8 cellular contexts compared by ENCODE assay signal in the genomic region with DNA sequence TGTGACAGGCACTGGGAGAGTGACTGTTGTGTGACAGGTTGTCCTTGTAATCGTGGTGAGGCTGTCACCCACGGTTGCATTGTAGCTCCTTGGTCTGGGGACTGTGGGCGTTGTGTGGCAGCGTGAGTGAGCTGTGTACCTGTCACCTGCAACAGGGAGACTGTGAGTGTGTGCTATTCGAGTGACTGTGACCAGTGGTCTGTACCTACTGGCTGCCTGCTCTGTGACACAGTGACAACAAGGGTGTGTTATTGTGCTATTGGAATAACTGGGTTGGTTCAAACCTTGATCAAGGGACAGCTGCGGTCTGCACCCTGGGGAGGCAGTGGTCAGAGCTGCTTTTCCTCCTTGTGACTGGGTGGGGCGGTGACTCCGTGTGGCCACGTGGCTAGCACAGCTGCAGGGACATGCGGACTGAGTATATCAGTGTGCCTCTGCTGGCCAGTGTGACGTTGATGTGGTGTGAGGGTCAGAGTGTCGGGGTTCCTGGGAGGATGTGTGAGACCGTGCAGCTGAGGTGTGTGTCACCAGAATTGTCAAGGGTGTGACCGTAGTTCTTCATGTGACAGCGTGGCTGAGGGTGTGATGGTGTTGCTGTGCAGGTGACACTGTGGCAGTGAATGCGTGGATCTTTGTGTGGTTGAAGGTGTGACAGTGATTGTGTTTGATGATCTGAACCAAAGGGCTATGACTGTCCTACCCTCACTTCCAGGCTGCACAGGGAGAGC. TPM values are rescaled to one million over a fixed set of nuclear protein-coding genes. Genes with fewer than 3 reads are reported as not detected.
A peak's percentile ranks its signal among the peaks of the same experiment; 100 is the strongest.
DNase-seq lines count a peak whose midpoint lies in the region; ATAC-seq and TF ChIP-seq lines count a peak whose summit lies in the region.

No MANE protein-coding gene starts in this region.

- H3K79me2 ChIP-seq in fibroblast of lung (ENCODE audit: control insufficient read depth, insufficient read depth, low read length) = no peaks in the 10 kb centered on the region
- no peaks in the 10 kb centered on the region for H3K79me2 ChIP-seq in trophoblast cell (ENCODE audit: control insufficient read depth, insufficient read depth, low read length, poor library complexity)

- no peak for ATAC-seq in GM18861 (IDR thresholded peaks at IDR 0.05; ENCODE audit: unreplicated experiment)

- H3K27me3 ChIP-seq in fibroblast of lung (ENCODE audit: control insufficient read depth, insufficient read depth, low read length) = no peaks in the 10 kb centered on the region
- peaks cover 18% of the 10 kb centered on the region for H3K27me3 ChIP-seq in trophoblast cell (ENCODE audit: insufficient read depth, low read length)
- peaks cover 0 to 41% (median 0%) of the 10 kb centered on the region in 7 donors for H3K27me3 ChIP-seq in spleen (replicated peaks in 1 of 7)

- no peak overlapping the region for H3K4ac ChIP-seq in trophoblast cell (ENCODE audit: low read depth, low read length)

- no peak overlapping the region for H3K23ac ChIP-seq in trophoblast cell (ENCODE audit: low read length)

- no peak overlapping the region for H2AK5ac ChIP-seq in trophoblast cell (ENCODE audit: low read length)

- no peak overlapping the region for H4K8ac ChIP-seq in trophoblast cell (ENCODE audit: low read depth, low read length)

- no peaks in the 10 kb centered on the region for H3K79me1 ChIP-seq in trophoblast cell (ENCODE audit: low read length)

- H3K4me1 ChIP-seq in fibroblast of lung (ENCODE audit: control insufficient read depth, extremely low read depth, insufficient read depth, low read length) (peaks cover 11% of the 10 kb centered on the region), trophoblast cell (ENCODE audit: control insufficient read depth in 1 of 2, insufficient read depth in 2 of 2, low read length in 2 of 2) (no peaks in the 10 kb centered on the region), spleen (peaks cover 0 to 29% (median 14%) of the 10 kb centered on the region in 6 donors)

- no peak overlapping the region for H3K27ac ChIP-seq in fibroblast of lung (ENCODE audit: insufficient read depth, low read length)
- H3K27ac ChIP-seq in trophoblast cell (ENCODE audit: low read depth, low read length) = no peak overlapping the region
- no peak overlapping the region for H3K27ac ChIP-seq in spleen

- H4K20me1 ChIP-seq in fibroblast of lung (ENCODE audit: control insufficient read depth, extremely low read depth, insufficient read depth, low read length) = no peaks in the 10 kb centered on the region

- H2BK120ac ChIP-seq in trophoblast cell (ENCODE audit: insufficient read depth, low read length, poor library complexity) = no peak overlapping the region

- no peak overlapping the region for H4K91ac ChIP-seq in trophoblast cell (ENCODE audit: low read depth, low read length)

- H4K12ac ChIP-seq in trophoblast cell (ENCODE audit: low read depth, low read length) = no peak overlapping the region

- in situ Hi-C loops in KBM-7 (cut with MboI; ENCODE audit: low pct_unique_long_range_greater_than_20kb, low sequenced_read_pairs) = loop anchor here (25.0 kb wide), 1 partner anchor 102 kb away; no protein-coding TSS in a partner anchor

- intact Hi-C loops in spleen (cut with DNase I; ENCODE audit: low total_unique reads) = loop anchor here (10.0 kb wide), 1 partner anchor 50 kb away; no protein-coding TSS in a partner anchor

- H3K9me3 ChIP-seq in fibroblast of lung (ENCODE audit: control insufficient read depth, insufficient read depth, low read depth, low read length) (no peaks in the 10 kb centered on the region), trophoblast cell (ENCODE audit: insufficient read depth, low read depth, low read length) (peaks cover 21% of the 10 kb centered on the region), spleen (no peaks in the 10 kb centered on the region)

- H3K14ac ChIP-seq in trophoblast cell (ENCODE audit: low read length) = no peak overlapping the region

- no peak overlapping the region for H2BK12ac ChIP-seq in trophoblast cell (ENCODE audit: low read length)

- H3K36me3 ChIP-seq in fibroblast of lung (ENCODE audit: control insufficient read depth, insufficient read depth, low read length) (no peaks in the 10 kb centered on the region), trophoblast cell (ENCODE audit: control insufficient read depth in 1 of 2, insufficient read depth in 2 of 2, low read length in 2 of 2) (no peaks in the 10 kb centered on the region), spleen (no peaks in the 10 kb centered on the region)

- H3K4me3 ChIP-seq in fibroblast of lung (replicated peaks in 1 of 4; ENCODE audit: control extremely low read depth in 1 of 4, insufficient read depth in 1 of 4, low read depth in 3 of 4, low read length in 4 of 4) (no peak overlapping the region), trophoblast cell (ENCODE audit: low read depth, low read length) (no peak overlapping the region), spleen (no peak overlapping the region)

- peak; percentile 76 for DNase-seq in COLO668 (lab: John Stamatoyannopoulos, UW; ENCODE audit: unreplicated experiment)
- DNase-seq in NCI-H1417 (lab: John Stamatoyannopoulos, UW) = peak; percentile 2 to 78 (median 63)
- peak; percentile 56 to 79 for DNase-seq in fibroblast of lung (ENCODE audit: low read depth in 2 of 2)
- DNase-seq in trophoblast cell = peak; percentile 8 to 24
- DNase-seq in spleen = no peak
- no peak for DNase-seq in KBM-7
- DNase-seq in KG1 (lab: John Stamatoyannopoulos, UW) = no peak

- H3K9ac ChIP-seq in fibroblast of lung (ENCODE audit: insufficient read depth, low read length) (no peak overlapping the region), trophoblast cell (ENCODE audit: low read length) (no peak overlapping the region)

- H2BK5ac ChIP-seq in trophoblast cell (ENCODE audit: low read depth, low read length, poor library complexity) = no peak overlapping the region

- no peak overlapping the region for H3K4me2 ChIP-seq in fibroblast of lung (ENCODE audit: extremely low read depth, insufficient read depth, low read length)
- no peak overlapping the region for H3K4me2 ChIP-seq in trophoblast cell (ENCODE audit: low read length)

- no peak for TF ChIP-seq POLR2A in spleen (IDR thresholded peaks at IDR 0.05)

- no peak overlapping the region for H3K18ac ChIP-seq in trophoblast cell (ENCODE audit: low read length)

- H2AFZ ChIP-seq in fibroblast of lung (ENCODE audit: low read length) (no peak overlapping the region), trophoblast cell (ENCODE audit: insufficient read depth, low read length, poor library complexity) (no peak overlapping the region)

- TF ChIP-seq CTCF in fibroblast of lung (conservative IDR thresholded peaks at IDR 0.05 in 1 of 2, IDR thresholded peaks at IDR 0.05 in 1 of 2; ENCODE audit: low read depth in 1 of 2, low read length in 2 of 2) = no peak
- TF ChIP-seq CTCF in spleen (IDR thresholded peaks at IDR 0.05 in 8 of 11, conservative IDR thresholded peaks at IDR 0.05 in 3 of 11) = no peak

- WGBS in trophoblast cell (ENCODE audit: extremely low coverage, insufficient coverage, insufficient read length) = no CpG with 5 or more reads among the region's 16 CpGs
- WGBS in spleen, 5 donors = 42 to 61% (median 57%) methylated on average over 16 of the region's 16 CpGs

RNA-seq across cellular contexts. Expression of a gene that starts 10.1 kb away (rescaled TPM):
- 55.2 and 74.8 TPM in 2 replicates for total RNA-seq in fibroblast of lung
- 35.7 and 75.9 TPM in 2 replicates for polyA plus RNA-seq in fibroblast of lung
- 139 and 196 TPM in 2 replicates for polyA plus RNA-seq in fibroblast of lung (2012)
- polyA minus RNA-seq in fibroblast of lung (ENCODE audit: low replicate concordance) = 272 and 385 TPM in 2 replicates
- 0.03 and 0.04 TPM in 2 replicates for polyA plus RNA-seq in trophoblast cell (2013)
- total RNA-seq in spleen = 10 to 100 TPM; 12.3 to 41.4 (median 26.7) TPM
- polyA plus RNA-seq in spleen = 1 to 10 TPM; 1.1 to 7.7 (median 1.5) TPM

RNA-seq across cellular contexts. Expression of a gene that starts 15.8 kb away (rescaled TPM):
- total RNA-seq in fibroblast of lung (not detected in 2 replicates), spleen (not detected)
- polyA plus RNA-seq in fibroblast of lung (0.03 TPM in 1 of 2 replicates, not detected in the other), spleen (not detected)
- polyA plus RNA-seq in fibroblast of lung (2012) = not detected in 2 replicates
- polyA minus RNA-seq in fibroblast of lung (ENCODE audit: low replicate concordance) = not detected in 2 replicates
- polyA plus RNA-seq in trophoblast cell (2013) = 0.03 TPM in 2 replicates

RNA-seq across cellular contexts. Expression of a gene that starts 28.2 kb away (rescaled TPM):
- total RNA-seq in fibroblast of lung (17.7 and 19.7 TPM in 2 replicates), spleen (10 to 100 TPM; 12.8 to 33.4 (median 15.8) TPM)
- polyA plus RNA-seq in fibroblast of lung (19.5 and 28.2 TPM in 2 replicates), spleen (10 to 100 TPM; 39.7 to 47.9 (median 40.8) TPM)
- 51.3 and 70.6 TPM in 2 replicates for polyA plus RNA-seq in fibroblast of lung (2012)
- 2.0 and 6.3 TPM in 2 replicates for polyA minus RNA-seq in fibroblast of lung (ENCODE audit: low replicate concordance)
- 35.0 and 36.2 TPM in 2 replicates for polyA plus RNA-seq in trophoblast cell (2013)

RNA-seq across cellular contexts. Expression of a gene that starts 39.6 kb away (rescaled TPM):
- total RNA-seq in fibroblast of lung (51.1 and 72.2 TPM in 2 replicates), spleen (100 to 1,000 TPM in 1 of 7 donors, 10 to 100 TPM in 6; 80.4 to 109 (median 90.8) TPM)
- polyA plus RNA-seq in fibroblast of lung (46.2 and 62.5 TPM in 2 replicates), spleen (100 to 1,000 TPM in 2 of 3 donors, 10 to 100 TPM in 1; 88.6 to 134 (median 115) TPM)
- 96.7 and 122 TPM in 2 replicates for polyA plus RNA-seq in fibroblast of lung (2012)
- polyA minus RNA-seq in fibroblast of lung (ENCODE audit: low replicate concordance) = 171 and 199 TPM in 2 replicates
- 91.0 and 92.1 TPM in 2 replicates for polyA plus RNA-seq in trophoblast cell (2013)

RNA-seq across cellular contexts. Expression of a gene that starts 46.8 kb away (rescaled TPM):
- total RNA-seq in fibroblast of lung (839 and 1,447 TPM in 2 replicates), spleen (100 to 1,000 TPM; 306 to 828 (median 571) TPM)
- polyA plus RNA-seq in fibroblast of lung (2,698 and 2,757 TPM in 2 replicates), spleen (100 to 1,000 TPM; 150 to 194 (median 193) TPM)
- 1,925 and 2,136 TPM in 2 replicates for polyA plus RNA-seq in fibroblast of lung (2012)
- 2,089 and 2,615 TPM in 2 replicates for polyA minus RNA-seq in fibroblast of lung (ENCODE audit: low replicate concordance)
- 2,017 and 2,072 TPM in 2 replicates for polyA plus RNA-seq in trophoblast cell (2013)

Comparison
In these comparisons a context has a peak if more than half of its experiments do, and no peak if none do; other contexts are left out.
1. DNase-seq: peak in COLO668 (single experiment), NCI-H1417 (3 of 3), fibroblast of lung (2 of 2) and trophoblast cell (2 of 2); none in spleen (single experiment), KBM-7 (single experiment) and KG1 (single experiment).